In genomic region chr19:1252818-1253513, GRCh38 we compare ENCODE assay signal across 8 cellular contexts. TPM values are rescaled to one million over a fixed set of nuclear protein-coding genes. Genes with fewer than 3 reads are reported as not detected.
DNase-seq lines count a peak whose midpoint lies in the region; ATAC-seq and TF ChIP-seq lines count a peak whose summit lies in the region.

No MANE protein-coding gene starts in this region.

- H3K4me3 Mint-ChIP-seq in HFFc6 = peak overlapping the region; percentile 93
- peak overlapping the region; percentile 93 for H3K4me3 Mint-ChIP-seq in activated naive CD8-positive, alpha-beta T cell treated with anti-CD3 and anti-CD28 coated beads, Interleukin-2, amount 10 ng/mL, durations not matched to agents 7 days and 5 days

- intact Hi-C loops in head of caudate nucleus (cut with DNase I) = no loop called here

- ATAC-seq in activated naive CD8-positive, alpha-beta T cell treated with anti-CD3 and anti-CD28 coated beads, Interleukin-2, amount 10 ng/mL, durations not matched to agents 7 days and 5 days (ENCODE audit: low read depth) = peak; percentile 20
- no peak for ATAC-seq in HG03520 (IDR thresholded peaks at IDR 0.05; ENCODE audit: unreplicated experiment)

- no peaks in the 10 kb centered on the region for H3K9me3 ChIP-seq in SJCRH30 (replicated peaks)

- POLR2A ChIA-PET in activated naive CD8-positive, alpha-beta T cell treated with anti-CD3 and anti-CD28 coated beads, Interleukin-2, amount 10 ng/mL, durations not matched to agents 7 days and 5 days (lab: Charles Lee) = interaction anchor here (0.5 to 6.6 kb wide), 15 partner anchors 8 to 600 kb away, joined by 3 to 115 read pairs (median 7); partner anchors contain the start of genes ARHGAP45, ATP5F1D, CIRBP and FAM174C
- POLR2A ChIA-PET in HEK293T (lab: Yijun Ruan, JAX) = interaction anchor here (0.6 to 7.8 kb wide), 6 partner anchors 9 to 27 kb away, joined by 3 to 157 read pairs (median 3); partner anchors contain the start of genes CIRBP and FAM174C

- peak; percentile 17 for TF ChIP-seq CTCF in AG09309 (IDR thresholded peaks at IDR 0.05; ENCODE audit: control insufficient read depth, insufficient read depth, low read depth, low read length, missing control alignments)
- TF ChIP-seq CTCF in HFFc6 (IDR thresholded peaks at IDR 0.05) = peak; percentile 63

- peak overlapping the region; percentile 96 for H3K27ac Mint-ChIP-seq in HFFc6
- peak overlapping the region; percentile 85 for H3K27ac Mint-ChIP-seq in activated naive CD8-positive, alpha-beta T cell treated with anti-CD3 and anti-CD28 coated beads, Interleukin-2, amount 10 ng/mL, durations not matched to agents 7 days and 5 days

- no peaks in the 10 kb centered on the region for H3K27me3 ChIP-seq in SJCRH30

- H3K27ac ChIP-seq in SJCRH30 = peak overlapping the region; percentile 58; the same call in 1 of the 2 replicates

- peaks cover 44% of the 10 kb centered on the region for H3K36me3 ChIP-seq in SJCRH30

- peaks cover 20% of the 10 kb centered on the region for H3K4me1 Mint-ChIP-seq in HFFc6 (ENCODE audit: low read depth)
- H3K4me1 Mint-ChIP-seq in activated naive CD8-positive, alpha-beta T cell treated with anti-CD3 and anti-CD28 coated beads, Interleukin-2, amount 10 ng/mL, durations not matched to agents 7 days and 5 days = peaks cover 16% of the 10 kb centered on the region

- no peaks in the 10 kb centered on the region for H3K9me3 Mint-ChIP-seq in HFFc6
- no peaks in the 10 kb centered on the region for H3K9me3 Mint-ChIP-seq in activated naive CD8-positive, alpha-beta T cell treated with anti-CD3 and anti-CD28 coated beads, Interleukin-2, amount 10 ng/mL, durations not matched to agents 7 days and 5 days

- CTCF ChIA-PET in HEK293T (lab: Yijun Ruan, JAX) = interaction anchor here (0.7 to 2.0 kb wide), 3 partner anchors 9 to 13 kb away, joined by 6 to 22 read pairs (median 13); no protein-coding TSS in a partner anchor

- H3K4me3 ChIP-seq in AG09309 (ENCODE audit: control insufficient read depth, low read depth, low read length) (peak overlapping the region; percentile 56), SJCRH30 (peak overlapping the region; percentile 78)

- peaks cover 16% of the 10 kb centered on the region for H3K4me1 ChIP-seq in SJCRH30

- H3K36me3 Mint-ChIP-seq in HFFc6 (ENCODE audit: low read depth) = peaks cover 18% of the 10 kb centered on the region
- H3K36me3 Mint-ChIP-seq in activated naive CD8-positive, alpha-beta T cell treated with anti-CD3 and anti-CD28 coated beads, Interleukin-2, amount 10 ng/mL, durations not matched to agents 7 days and 5 days = peaks cover 16% of the 10 kb centered on the region

- H3K27me3 Mint-ChIP-seq in HFFc6 (ENCODE audit: insufficient read depth) = peaks cover 20% of the 10 kb centered on the region
- no peaks in the 10 kb centered on the region for H3K27me3 Mint-ChIP-seq in activated naive CD8-positive, alpha-beta T cell treated with anti-CD3 and anti-CD28 coated beads, Interleukin-2, amount 10 ng/mL, durations not matched to agents 7 days and 5 days

- peak; percentile 96 for DNase-seq in AG09309 (ENCODE audit: low read depth)
- peak; percentile 94 for DNase-seq in HFFc6
- DNase-seq in SJCRH30 = peak; percentile 80 to 84
- peak; percentile 78 for DNase-seq in activated naive CD8-positive, alpha-beta T cell treated with anti-CD3 and anti-CD28 coated beads, Interleukin-2, amount 10 ng/mL, durations not matched to agents 7 days and 5 days
- DNase-seq in head of caudate nucleus = peak; percentile 82 to 98 (median 92)
- DNase-seq in pons (ENCODE audit: low spot score) = peak; percentile 91
- DNase-seq in HEK293T (ENCODE audit: extremely low spot score) = no peak

TF ChIP-seq in HEK293T, 16 proteins besides CTCF, POLR2A, EP300 and RAD21:
- no peak for TF ChIP-seq HDGF (IDR thresholded peaks at IDR 0.05; ENCODE audit: borderline replicate concordance)
- no peak for TF ChIP-seq ELF4 (IDR thresholded peaks at IDR 0.05)
- no peak for TF ChIP-seq BHLHE40 (IDR thresholded peaks at IDR 0.05; ENCODE audit: borderline replicate concordance)
- no peak for TF ChIP-seq NFRKB (IDR thresholded peaks at IDR 0.05)
- no peak for TF ChIP-seq FOXA1 (IDR thresholded peaks at IDR 0.05)
TF ChIP-seq in HEK293T: peak in this region for 0.

RNA-seq across cellular contexts. Expression of gene MIDN, which starts 4.6 kb away (rescaled TPM):
- total RNA-seq in HFFc6 (2021; fragmentation: NEBNext Ultra II Directional; extraction: Animal tissue kit (Norgen Biotek cat#: 25700)) = 10 to 100 TPM; 58.4 to 73.3 (median 67.4) TPM
- 9.1 TPM in 2 replicates for total RNA-seq in SJCRH30 (2014; rRNA removed; shearing (Covaris generic))
- 10 to 100 TPM; 75.2 to 80.7 TPM for total RNA-seq in activated naive CD8-positive, alpha-beta T cell treated with anti-CD3 and anti-CD28 coated beads, Interleukin-2, amount 10 ng/mL, durations not matched to agents 7 days and 5 days

RNA-seq across cellular contexts. Expression of gene ATP5F1D, which starts 11.4 kb away (rescaled TPM):
- 100 to 1,000 TPM; 190 to 243 (median 217) TPM for total RNA-seq in HFFc6 (2021; fragmentation: NEBNext Ultra II Directional; extraction: Animal tissue kit (Norgen Biotek cat#: 25700))
- total RNA-seq in SJCRH30 (2014; rRNA removed; shearing (Covaris generic)) = 25.5 and 32.2 TPM in 2 replicates
- 100 to 1,000 TPM; 157 to 161 TPM for total RNA-seq in activated naive CD8-positive, alpha-beta T cell treated with anti-CD3 and anti-CD28 coated beads, Interleukin-2, amount 10 ng/mL, durations not matched to agents 7 days and 5 days

RNA-seq across cellular contexts. Expression of gene CBARP, which starts 15.2 kb away (rescaled TPM):
- total RNA-seq in HFFc6 (2021; fragmentation: NEBNext Ultra II Directional; extraction: Animal tissue kit (Norgen Biotek cat#: 25700)) = 10 to 100 TPM in 1 of 6 experiments, 1 to 10 TPM in 5; 7.6 to 12.7 (median 8.6) TPM
- 1.2 and 1.9 TPM in 2 replicates for total RNA-seq in SJCRH30 (2014; rRNA removed; shearing (Covaris generic))
- under 1 TPM; 0.14 to 0.17 TPM for total RNA-seq in activated naive CD8-positive, alpha-beta T cell treated with anti-CD3 and anti-CD28 coated beads, Interleukin-2, amount 10 ng/mL, durations not matched to agents 7 days and 5 days

RNA-seq across cellular contexts. Expression of gene CIRBP, which starts 16.2 kb away (rescaled TPM):
- total RNA-seq in HFFc6 (2021; fragmentation: NEBNext Ultra II Directional; extraction: Animal tissue kit (Norgen Biotek cat#: 25700)) = 100 to 1,000 TPM; 160 to 243 (median 190) TPM
- 159 and 181 TPM in 2 replicates for total RNA-seq in SJCRH30 (2014; rRNA removed; shearing (Covaris generic))
- total RNA-seq in activated naive CD8-positive, alpha-beta T cell treated with anti-CD3 and anti-CD28 coated beads, Interleukin-2, amount 10 ng/mL, durations not matched to agents 7 days and 5 days = 100 to 1,000 TPM; 327 to 342 TPM

RNA-seq across cellular contexts. Expression of gene FAM174C, which starts 22.4 kb away (rescaled TPM):
- total RNA-seq in HFFc6 (2021; fragmentation: NEBNext Ultra II Directional; extraction: Animal tissue kit (Norgen Biotek cat#: 25700)) = 10 to 100 TPM; 54.2 to 77.6 (median 63.8) TPM
- total RNA-seq in SJCRH30 (2014; rRNA removed; shearing (Covaris generic)) = 22.3 and 25.1 TPM in 2 replicates
- 10 to 100 TPM; 44.5 to 48.3 TPM for total RNA-seq in activated naive CD8-positive, alpha-beta T cell treated with anti-CD3 and anti-CD28 coated beads, Interleukin-2, amount 10 ng/mL, durations not matched to agents 7 days and 5 days
